Comparison of ENCODE assay signal across 23 cellular contexts in genomic region chrX:69319376-69319775, GRCh38.
"Had no signal": no experiment of that assay in that cellular context is flagged by ENCODE, and none has a peak within 500 bp of the region (broad histone marks: within the 10 kb centered on the region; RNA-seq: fewer than 3 reads in every experiment).

No MANE protein-coding gene starts in this region.

- H3K27me3 Mint-ChIP-seq: activated naive CD8-positive, alpha-beta T cell; activated T-helper 17 cell treated with anti-CD3 and anti-CD28 coated beads, Interleukin-2, amount 50 U/mL, for 72 hours; dendritic cell treated with granulocyte-macrophage colony-stimulating factor and Interleukin-4, amounts not matched to agents 40 ng/mL and 50 ng/mL, for 4 days; naive thymus-derived CD4-positive, alpha-beta T cell had no signal

- H3K4me3 Mint-ChIP-seq: activated naive CD8-positive, alpha-beta T cell; activated T-helper 17 cell treated with anti-CD3 and anti-CD28 coated beads, Interleukin-2, amount 50 U/mL, for 72 hours; dendritic cell treated with granulocyte-macrophage colony-stimulating factor and Interleukin-4, amounts not matched to agents 40 ng/mL and 50 ng/mL, for 4 days; naive thymus-derived CD4-positive, alpha-beta T cell; neural crest cell had no signal

- H3K4me1 Mint-ChIP-seq: activated T-helper 17 cell treated with anti-CD3 and anti-CD28 coated beads, Interleukin-2, amount 50 U/mL, for 72 hours; naive thymus-derived CD4-positive, alpha-beta T cell had no signal

- H3K27me3 ChIP-seq: cardiac muscle cell, esophagus squamous epithelium, gastroesophageal sphincter, upper lobe of left lung had no signal

- ATAC-seq: activated T-helper 17 cell treated with anti-CD3 and anti-CD28 coated beads, Interleukin-2, amount 50 U/mL, for 72 hours; gastroesophageal sphincter; heart left ventricle; lower lobe of right lung; naive thymus-derived CD4-positive, alpha-beta T cell; sciatic nerve had no signal

- H3K27ac Mint-ChIP-seq: activated naive CD8-positive, alpha-beta T cell; activated T-helper 17 cell treated with anti-CD3 and anti-CD28 coated beads, Interleukin-2, amount 50 U/mL, for 72 hours; dendritic cell treated with granulocyte-macrophage colony-stimulating factor and Interleukin-4, amounts not matched to agents 40 ng/mL and 50 ng/mL, for 4 days; naive thymus-derived CD4-positive, alpha-beta T cell had no signal

- H3K27ac ChIP-seq: cardiac muscle cell, esophagus squamous epithelium, gastroesophageal sphincter, heart left ventricle, lower lobe of right lung, thoracic aorta, upper lobe of left lung had no signal

- H3K36me3 ChIP-seq: cardiac muscle cell, esophagus squamous epithelium, gastroesophageal sphincter, heart left ventricle, lower lobe of right lung, thoracic aorta, upper lobe of left lung had no signal

- H3K9me3 Mint-ChIP-seq: activated T-helper 17 cell treated with anti-CD3 and anti-CD28 coated beads, Interleukin-2, amount 50 U/mL, for 72 hours; dendritic cell treated with granulocyte-macrophage colony-stimulating factor and Interleukin-4, amounts not matched to agents 40 ng/mL and 50 ng/mL, for 4 days; naive thymus-derived CD4-positive, alpha-beta T cell; neural crest cell had no signal

- H3K4me1 ChIP-seq: gastroesophageal sphincter, heart left ventricle, lower lobe of right lung, upper lobe of left lung had no signal

- H3K36me3 Mint-ChIP-seq: activated naive CD8-positive, alpha-beta T cell; naive thymus-derived CD4-positive, alpha-beta T cell had no signal

- H3K4me3 ChIP-seq: cardiac muscle cell, esophagus squamous epithelium, gastroesophageal sphincter, heart left ventricle, lower lobe of right lung, thoracic aorta, upper lobe of left lung had no signal

- H3K9me3 ChIP-seq: esophagus squamous epithelium, gastroesophageal sphincter, heart left ventricle, lower lobe of right lung, thoracic aorta, upper lobe of left lung had no signal

- DNase-seq: activated CD4-positive, alpha-beta T cell treated with anti-CD3 and anti-CD28 coated beads for 1 hour; activated T-cell treated with anti-CD3 and anti-CD28 coated beads, Interleukin-2, amount 50 U/mL, for 1 hour; amniotic stem cell; effector CD8-positive, alpha-beta T cell; esophagus squamous epithelium; heart left ventricle; kidney; lower lobe of right lung; naive thymus-derived CD4-positive, alpha-beta T cell; posterior cingulate gyrus; small intestine; stimulated activated CD4-positive, alpha-beta T cell treated with anti-CD3 and anti-CD28 coated beads, Interleukin-2, amount 100 ng/mL, for 24 hours; stimulated activated naive CD4-positive, alpha-beta T cell; T-helper 1 cell had no signal
